9 cellular contexts compared by ENCODE assay signal in genomic region chr7:143214789-143215679, GRCh38. TPM values are rescaled to one million over a fixed set of nuclear protein-coding genes. Genes with fewer than 3 reads are reported as not detected.
DNase-seq lines count a peak whose midpoint lies in the region; ATAC-seq and TF ChIP-seq lines count a peak whose summit lies in the region.
"Had no signal": no experiment of that assay in that cellular context is flagged by ENCODE, and none has a peak within 500 bp of the region (broad histone marks: within the 10 kb centered on the region; RNA-seq: fewer than 3 reads in every experiment).

No MANE protein-coding gene starts in this region.

- H3K4me1 ChIP-seq in Caco-2, result no peaks in the 10 kb centered on the region

- H3K36me3 Mint-ChIP-seq in Caco-2 (ENCODE audit: insufficient read depth, unreplicated experiment), result no peaks in the 10 kb centered on the region
- H3K36me3 Mint-ChIP-seq: activated naive CD8-positive, alpha-beta T cell had no signal

- no peaks in the 10 kb centered on the region for H3K4me1 Mint-ChIP-seq in Caco-2 (ENCODE audit: low read depth, unreplicated experiment)

- H3K36me3 ChIP-seq in Caco-2 (ENCODE audit: control insufficient read depth, insufficient read depth, low read length), result no peaks in the 10 kb centered on the region

- ATAC-seq in GM19455 (IDR thresholded peaks at IDR 0.05; ENCODE audit: unreplicated experiment) (peak; percentile 96), HG03520 (IDR thresholded peaks at IDR 0.05; ENCODE audit: unreplicated experiment) (peak; percentile 81)

- H3K27ac Mint-ChIP-seq in Caco-2 (ENCODE audit: unreplicated experiment), result no peak overlapping the region
- H3K27ac Mint-ChIP-seq: activated naive CD8-positive, alpha-beta T cell had no signal

- H3K27me3 Mint-ChIP-seq in Caco-2 (ENCODE audit: insufficient read depth, unreplicated experiment), result peaks cover 7% of the 10 kb centered on the region

- H3K9me3 Mint-ChIP-seq in Caco-2 (ENCODE audit: unreplicated experiment), result no peaks in the 10 kb centered on the region

- DNase-seq in Caco-2 (peak; percentile 58 to 79), NCI-H524 (lab: John Stamatoyannopoulos, UW) (peak; percentile 59 to 83), dermis microvascular lymphatic vessel endothelial cell (ENCODE audit: low read depth in 2 of 2) (peak; percentile 75 to 87), lung microvascular endothelial cell (ENCODE audit: low read depth in 2 of 2) (peak; percentile 86 to 88)
- DNase-seq in activated CD4-positive, alpha-beta T cell treated with anti-CD3 and anti-CD28 coated beads for 24 hours (ENCODE audit: low read depth in 2 of 2), result peak; percentile 41
- DNase-seq in stimulated activated CD8-positive, alpha-beta memory T cell treated with anti-CD3 and anti-CD28 coated beads, Interleukin-4, amount 100 ng/mL, for 24 hours (ENCODE audit: low read depth), result peak; percentile 31

- intact Hi-C loops in Caco-2 (cut with micrococcal nuclease; ENCODE audit: unreplicated experiment), result loop anchor here (1.0 kb wide), 4 partner anchors 207 to 361 kb away; no protein-coding TSS in a partner anchor

- BruUV-seq in Caco-2 (replicated peaks; lab: Mats Ljungman, UMichigan), result no TSS peak

- no peak overlapping the region for H3K4me3 Mint-ChIP-seq in Caco-2 (ENCODE audit: unreplicated experiment)
- H3K4me3 Mint-ChIP-seq: activated naive CD8-positive, alpha-beta T cell had no signal

- peak; percentile 98 to 100 for TF ChIP-seq CTCF in Caco-2 (IDR thresholded peaks at IDR 0.05; ENCODE audit: insufficient read depth in 1 of 2, low read depth in 1 of 2, low read length in 1 of 2, severe bottlenecking in 1 of 2, unreplicated experiment in 1 of 2)

- CTCF ChIA-PET in Caco-2 (lab: Charles Lee), result interaction anchor here (0.5 to 2.0 kb wide), 46 partner anchors 8 to 583 kb away, joined by 3 to 167 read pairs (median 4); partner anchors contain the start of genes CASP2, EPHA1, EPHB6 and GSTK1

- POLR2A ChIA-PET in Caco-2 (lab: Charles Lee), result interaction anchor here (0.5 kb wide), 1 partner anchor 41 kb away, joined by 3 read pairs; no protein-coding TSS in a partner anchor

- no peaks in the 10 kb centered on the region for H3K27me3 ChIP-seq in Caco-2 (replicated peaks; ENCODE audit: control insufficient read depth, insufficient read depth, low read length)

- no peak overlapping the region for H3K4me3 ChIP-seq in Caco-2 (ENCODE audit: low read depth, low read length)

- H3K9me3 ChIP-seq in Caco-2, result no peaks in the 10 kb centered on the region

RNA-seq across cellular contexts. Expression of gene TAS2R40, which starts 6.8 kb away (rescaled TPM):
- total RNA-seq in Caco-2 (2022) (not detected in 2 replicates), dermis microvascular lymphatic vessel endothelial cell (not detected in 2 replicates), lung microvascular endothelial cell (not detected in 2 replicates)

RNA-seq across cellular contexts. Expression of gene TAS2R39, which starts 31.8 kb away (rescaled TPM):
- total RNA-seq in Caco-2 (2022), result not detected in 2 replicates
- not detected in 2 replicates for total RNA-seq in dermis microvascular lymphatic vessel endothelial cell
- not detected in 2 replicates for total RNA-seq in lung microvascular endothelial cell

RNA-seq across cellular contexts. Expression of gene GSTK1, which starts 48.2 kb away (rescaled TPM):
- total RNA-seq in Caco-2 (2022) (127 and 134 TPM in 2 replicates), dermis microvascular lymphatic vessel endothelial cell (58.0 and 94.2 TPM in 2 replicates), lung microvascular endothelial cell (61.5 and 77.0 TPM in 2 replicates)

Comparison
In these comparisons a context has a peak if more than half of its experiments do, and no peak if none do; other contexts are left out.
1. DNase-seq: peak in every context shown above with its lines; median percentile 87 in lung microvascular endothelial cell; 81 in dermis microvascular lymphatic vessel endothelial cell; 71 in NCI-H524; 68 in Caco-2; 41 in activated CD4-positive, alpha-beta T cell treated with anti-CD3 and anti-CD28 coated beads for 24 hours; 31 in stimulated activated CD8-positive, alpha-beta memory T cell treated with anti-CD3 and anti-CD28 coated beads, Interleukin-4, amount 100 ng/mL, for 24 hours.